ENCODE assay signal across 33 cellular contexts in genomic region chr1:183058835-183059234, GRCh38. TPM values are rescaled to one million over a fixed set of nuclear protein-coding genes. Genes with fewer than 3 reads are reported as not detected.
DNase-seq lines count a peak whose midpoint lies in the region; ATAC-seq, FAIRE-seq and TF ChIP-seq lines count a peak whose summit lies in the region.
"Had no signal": no experiment of that assay in that cellular context is flagged by ENCODE, and none has a peak within 500 bp of the region (broad histone marks: within the 10 kb centered on the region; RNA-seq: fewer than 3 reads in every experiment).

No MANE protein-coding gene starts in this region.

- in situ Hi-C loops in GM13976 (cut with MboI; ENCODE audit: low sequenced_read_pairs, unreplicated experiment), result no loop called here

- TF ChIP-seq CTCF in choroid plexus epithelial cell (conservative IDR thresholded peaks at IDR 0.05; ENCODE audit: low read depth, low read length) (no peak), osteoblast (IDR thresholded peaks at IDR 0.05; ENCODE audit: extremely low read depth, low read depth, low read length) (no peak), GM13976 (IDR thresholded peaks at IDR 0.05; ENCODE audit: borderline replicate concordance, control extremely low read depth, extremely low read depth, insufficient read depth, missing control alignments) (no peak), pancreas (IDR thresholded peaks at IDR 0.05) (no peak)

- H3K4me3 Mint-ChIP-seq in activated CD4-positive, alpha-beta memory T cell treated with anti-CD3 and anti-CD28 coated beads for 36 hours, result no peak overlapping the region
- H3K4me3 Mint-ChIP-seq: activated T-helper 1 cell treated with anti-CD3 and anti-CD28 coated beads, Interleukin-12 subunit alpha, Interleukin-12 subunit beta, Interleukin-2, Interleukin-4 antibody, amounts not matched to agents 30 ng/mL and 10 ng/mL and 1 ng/mL, durations not matched to agents 14 hours and 24 hours and 36 hours; naive thymus-derived CD4-positive, alpha-beta T cell; stimulated activated memory B cell treated with anti-CD40 and anti-IgM and Interleukin-4, amounts not matched to agents 10 μg/mL and 1 μg/mL and 100 μg/mL, for 72 hours; T-helper 1 cell treated with Interleukin-12 subunit alpha and Interleukin-12 subunit beta and Interleukin-4 antibody, amounts not matched to agents 30 μg/mL and 1 μg/mL, for 36 hours; type B pancreatic cell had no signal

- POLR2A ChIA-PET in activated CD4-positive, alpha-beta memory T cell treated with anti-CD3 and anti-CD28 coated beads for 36 hours (lab: Charles Lee), result no interaction called here

- H3K9me3 ChIP-seq in osteoblast (ENCODE audit: low read depth, low read length), result no peaks in the 10 kb centered on the region
- no peaks in the 10 kb centered on the region for H3K9me3 ChIP-seq in pancreas
- H3K9me3 ChIP-seq: MG63, psoas muscle had no signal

- no peak overlapping the region for H3K4me3 ChIP-seq in choroid plexus epithelial cell (ENCODE audit: low read depth, low read length)
- no peak overlapping the region for H3K4me3 ChIP-seq in osteoblast (ENCODE audit: insufficient read depth, low read length)
- H3K4me3 ChIP-seq in pancreas, result no peak overlapping the region
- H3K4me3 ChIP-seq: BLaER1, MG63, psoas muscle had no signal

- H3K27ac ChIP-seq in osteoblast (ENCODE audit: low read depth, low read length), result peak overlapping the region; percentile 96
- no peak overlapping the region for H3K27ac ChIP-seq in pancreas
- H3K27ac ChIP-seq: BLaER1, psoas muscle had no signal

- WGBS in pancreas, 2 donors, result 42 to 61% methylated on average over 2 of the region's 2 CpGs

- ATAC-seq in GM21367 (IDR thresholded peaks at IDR 0.05; ENCODE audit: unreplicated experiment), result no peak
- no peak for ATAC-seq in pancreas
- ATAC-seq: naive thymus-derived CD4-positive, alpha-beta T cell; psoas muscle; Right ventricle myocardium inferior; SK-N-SH treated with all-trans-retinoic acid at 6 μM for 48 hours; stimulated activated memory B cell treated with anti-CD40 and anti-IgM and Interleukin-4, amounts not matched to agents 10 μg/mL and 1 μg/mL and 100 μg/mL, for 72 hours had no signal

- peaks cover 99% of the 10 kb centered on the region for H3K79me2 ChIP-seq in osteoblast (ENCODE audit: insufficient read depth, low read length)

- H3K36me3 ChIP-seq in osteoblast (ENCODE audit: insufficient read depth, low read length) (peaks cover 12% of the 10 kb centered on the region), pancreas (no peaks in the 10 kb centered on the region)
- H3K36me3 ChIP-seq: MG63 had no signal

- no peaks in the 10 kb centered on the region for H3K36me3 Mint-ChIP-seq in activated CD4-positive, alpha-beta memory T cell treated with anti-CD3 and anti-CD28 coated beads for 36 hours
- H3K36me3 Mint-ChIP-seq: naive thymus-derived CD4-positive, alpha-beta T cell; stimulated activated memory B cell treated with anti-CD40 and anti-IgM and Interleukin-4, amounts not matched to agents 10 μg/mL and 1 μg/mL and 100 μg/mL, for 72 hours; type B pancreatic cell had no signal

- H3K9me3 Mint-ChIP-seq in activated CD4-positive, alpha-beta memory T cell treated with anti-CD3 and anti-CD28 coated beads for 36 hours, result no peaks in the 10 kb centered on the region
- H3K9me3 Mint-ChIP-seq: activated T-helper 1 cell treated with anti-CD3 and anti-CD28 coated beads, Interleukin-12 subunit alpha, Interleukin-12 subunit beta, Interleukin-2, Interleukin-4 antibody, amounts not matched to agents 30 ng/mL and 10 ng/mL and 1 ng/mL, durations not matched to agents 14 hours and 24 hours and 36 hours; stimulated activated memory B cell treated with anti-CD40 and anti-IgM and Interleukin-4, amounts not matched to agents 10 μg/mL and 1 μg/mL and 100 μg/mL, for 72 hours; T-helper 1 cell treated with Interleukin-12 subunit alpha and Interleukin-12 subunit beta and Interleukin-4 antibody, amounts not matched to agents 30 μg/mL and 1 μg/mL, for 36 hours; type B pancreatic cell had no signal

- H3K4me1 ChIP-seq in osteoblast (ENCODE audit: insufficient read depth, low read length) (peaks cover 45% of the 10 kb centered on the region), pancreas (peaks cover 0 to 4% (median 0%) of the 10 kb centered on the region in 3 donors)

- peaks cover 71% of the 10 kb centered on the region for H4K20me1 ChIP-seq in osteoblast (ENCODE audit: insufficient read depth, low read length)

- H3K27me3 Mint-ChIP-seq in activated CD4-positive, alpha-beta memory T cell treated with anti-CD3 and anti-CD28 coated beads for 36 hours, result peaks cover 10% of the 10 kb centered on the region
- H3K27me3 Mint-ChIP-seq: stimulated activated memory B cell treated with anti-CD40 and anti-IgM and Interleukin-4, amounts not matched to agents 10 μg/mL and 1 μg/mL and 100 μg/mL, for 72 hours; type B pancreatic cell had no signal

- CTCF ChIA-PET in activated CD4-positive, alpha-beta memory T cell treated with anti-CD3 and anti-CD28 coated beads for 36 hours (lab: Charles Lee), result no interaction called here

- DNase-seq in ELR (ENCODE audit: low read depth), result peak; percentile 39
- DNase-seq in NCI-H69 (lab: John Stamatoyannopoulos, UW), result peak; percentile 21
- peak; percentile 27 for DNase-seq in choroid plexus epithelial cell (ENCODE audit: low read depth)
- DNase-seq in osteoblast (ENCODE audit: insufficient read length, low spot score, missing footprints), result no peak
- DNase-seq in GM13976 (ENCODE audit: low spot score), result no peak
- DNase-seq in activated CD4-positive, alpha-beta memory T cell treated with anti-CD3 and anti-CD28 coated beads for 36 hours, result no peak
- no peak for DNase-seq in pancreas
- DNase-seq: activated CD4-positive, alpha-beta T cell treated with anti-CD3 and anti-CD28 coated beads, Interleukin-2, amount 50 U/mL, for 48 hours; activated CD8-positive, alpha-beta memory T cell treated with anti-CD3 and anti-CD28 coated beads, Interleukin-2, amount 50 U/mL, for 4 hours; activated naive CD4-positive, alpha-beta T cell treated with Interleukin-2 at 50 U/mL for 16 hours; amniotic stem cell; DMS153; effector CD4-positive, alpha-beta T cell; GDM1; islet precursor cell; MG63; midbrain; naive thymus-derived CD4-positive, alpha-beta T cell; NCI-H1105; NCI-H1930; NCI-H526; NK-92 treated with Interleukin-12 subunit alpha and Interleukin-12 subunit beta, amount 100 ng/mL, for 24 hours; psoas muscle had no signal

- no peak for FAIRE-seq in pancreas (lab: Jason Lieb, UNC)
- FAIRE-seq: colon, H1 had no signal

- no peak overlapping the region for H3K27ac Mint-ChIP-seq in activated CD4-positive, alpha-beta memory T cell treated with anti-CD3 and anti-CD28 coated beads for 36 hours
- H3K27ac Mint-ChIP-seq: activated T-helper 1 cell treated with anti-CD3 and anti-CD28 coated beads, Interleukin-12 subunit alpha, Interleukin-12 subunit beta, Interleukin-2, Interleukin-4 antibody, amounts not matched to agents 30 ng/mL and 10 ng/mL and 1 ng/mL, durations not matched to agents 14 hours and 24 hours and 36 hours; naive thymus-derived CD4-positive, alpha-beta T cell; stimulated activated memory B cell treated with anti-CD40 and anti-IgM and Interleukin-4, amounts not matched to agents 10 μg/mL and 1 μg/mL and 100 μg/mL, for 72 hours; T-helper 1 cell treated with Interleukin-12 subunit alpha and Interleukin-12 subunit beta and Interleukin-4 antibody, amounts not matched to agents 30 μg/mL and 1 μg/mL, for 36 hours had no signal

- intact Hi-C loops in activated CD4-positive, alpha-beta memory T cell treated with anti-CD3 and anti-CD28 coated beads for 36 hours (cut with micrococcal nuclease), result no loop called here
- intact Hi-C loops in pancreas (cut with DNase I), result no loop called here

- H3K27me3 ChIP-seq in osteoblast (ENCODE audit: insufficient read depth, low read length), result no peaks in the 10 kb centered on the region
- H3K27me3 ChIP-seq in pancreas, result no peaks in the 10 kb centered on the region
- H3K27me3 ChIP-seq: BLaER1, MG63 had no signal

- no peak overlapping the region for H2AFZ ChIP-seq in osteoblast (ENCODE audit: low read length)

- no peaks in the 10 kb centered on the region for H3K4me1 Mint-ChIP-seq in activated CD4-positive, alpha-beta memory T cell treated with anti-CD3 and anti-CD28 coated beads for 36 hours (ENCODE audit: low read depth)
- H3K4me1 Mint-ChIP-seq: naive thymus-derived CD4-positive, alpha-beta T cell; stimulated activated memory B cell treated with anti-CD40 and anti-IgM and Interleukin-4, amounts not matched to agents 10 μg/mL and 1 μg/mL and 100 μg/mL, for 72 hours had no signal

- peak overlapping the region; percentile 43 for H3K4me2 ChIP-seq in osteoblast (ENCODE audit: insufficient read depth, low read length)

RNA-seq across cellular contexts. Expression of gene LAMC1, which starts 35.6 kb away (rescaled TPM):
- total RNA-seq in osteoblast, result 903 and 966 TPM in 2 replicates
- total RNA-seq in activated CD4-positive, alpha-beta memory T cell treated with anti-CD3 and anti-CD28 coated beads for 36 hours, result under 1 TPM; 0.19 to 0.22 TPM
- 10 to 100 TPM; 16.4 to 50.1 (median 37.0) TPM for total RNA-seq in pancreas
- polyA plus RNA-seq in pancreas, result 10 to 100 TPM; 11.2 to 12.3 TPM
- polyA plus RNA-seq: naive thymus-derived CD4-positive, alpha-beta T cell had no signal

Comparison
In these comparisons a context has a peak if more than half of its experiments do, and no peak if none do; other contexts are left out.
1. DNase-seq: peak in ELR (single experiment), NCI-H69 (single experiment) and choroid plexus epithelial cell (single experiment); none in osteoblast (single experiment), GM13976 (single experiment), activated CD4-positive, alpha-beta memory T cell treated with anti-CD3 and anti-CD28 coated beads for 36 hours (single experiment) and pancreas (0 of 6).
2. RNA of gene LAMC1, which starts 35.6 kb away (total RNA-seq): 903 to 966 TPM in osteoblast; 16.4 to 50.1 TPM in pancreas and 0.19 to 0.22 TPM in activated CD4-positive, alpha-beta memory T cell treated with anti-CD3 and anti-CD28 coated beads for 36 hours; every median in the first group is over 10 times any median in the second.